ENCODE assay signal across 8 cellular contexts in the genomic region with DNA sequence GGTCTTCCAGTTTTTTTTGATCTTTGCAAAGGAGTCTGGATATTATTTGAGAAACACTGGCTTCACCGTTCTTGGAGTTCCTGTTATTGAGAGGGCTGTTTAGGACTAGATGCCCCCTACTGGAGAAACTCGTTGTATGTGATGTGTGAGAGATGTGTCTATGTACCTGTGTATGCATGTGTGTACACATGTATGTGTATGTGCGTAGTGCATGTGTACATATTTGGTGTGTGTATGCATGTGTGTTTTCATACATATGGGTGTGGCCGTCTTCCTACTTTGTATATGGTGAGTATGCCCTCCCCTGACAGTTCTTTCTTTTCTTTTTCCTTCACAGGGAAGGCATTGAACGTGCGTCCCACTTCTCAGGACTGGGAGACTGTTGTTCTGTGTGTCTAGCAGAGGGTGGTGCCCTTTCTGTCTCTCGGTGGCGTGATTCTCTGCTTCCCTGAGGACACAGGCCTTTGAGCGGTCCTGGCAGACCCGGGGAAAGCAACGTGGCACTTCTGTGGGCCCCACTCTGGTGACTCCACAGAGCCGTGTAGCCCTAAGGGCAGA. TPM values are rescaled to one million over a fixed set of nuclear protein-coding genes. Genes with fewer than 3 reads are reported as not detected.
DNase-seq lines count a peak whose midpoint lies in the region; ATAC-seq and TF ChIP-seq lines count a peak whose summit lies in the region.

No MANE protein-coding gene starts in this region.

- H3K36me3 ChIP-seq in HEK293 (ENCODE audit: control insufficient read depth in 2 of 2, insufficient read depth in 1 of 2, low read length in 2 of 2) (no peaks in the 10 kb centered on the region), adrenal gland (replicated peaks in 1 of 2) (no peaks in the 10 kb centered on the region), right atrium auricular region (no peaks in the 10 kb centered on the region), spleen (no peaks in the 10 kb centered on the region)

- H3K27me3 Mint-ChIP-seq in activated CD4-positive, alpha-beta T cell treated with anti-CD3 and anti-CD28 coated beads for 36 hours: no peaks in the 10 kb centered on the region

- POLR2A ChIA-PET in activated CD4-positive, alpha-beta T cell treated with anti-CD3 and anti-CD28 coated beads for 36 hours (lab: Charles Lee): no interaction called here
- POLR2A ChIA-PET in HEK293 (lab: Yijun Ruan, JAX): no interaction called here

- H3K4me1 Mint-ChIP-seq in activated CD4-positive, alpha-beta T cell treated with anti-CD3 and anti-CD28 coated beads for 36 hours: no peaks in the 10 kb centered on the region

- no peaks in the 10 kb centered on the region for H3K9me3 Mint-ChIP-seq in activated CD4-positive, alpha-beta T cell treated with anti-CD3 and anti-CD28 coated beads for 36 hours (ENCODE audit: low read depth)

- TF ChIP-seq POLR2A in adrenal gland (IDR thresholded peaks at IDR 0.05) (no peak), spleen (IDR thresholded peaks at IDR 0.05) (no peak)

- no peak overlapping the region for H3K27ac Mint-ChIP-seq in activated CD4-positive, alpha-beta T cell treated with anti-CD3 and anti-CD28 coated beads for 36 hours

- H3K9me3 ChIP-seq in HEK293 (ENCODE audit: control insufficient read depth, insufficient read depth, low read depth, low read length): no peaks in the 10 kb centered on the region
- H3K9me3 ChIP-seq in adrenal gland (replicated peaks in 1 of 3): no peaks in the 10 kb centered on the region
- no peaks in the 10 kb centered on the region for H3K9me3 ChIP-seq in right atrium auricular region
- H3K9me3 ChIP-seq in spleen: no peaks in the 10 kb centered on the region

- no peak overlapping the region for H3K4me3 ChIP-seq in HEK293 (ENCODE audit: low read depth, low read length)
- H3K4me3 ChIP-seq in adrenal gland: no peak overlapping the region
- no peak overlapping the region for H3K4me3 ChIP-seq in right atrium auricular region
- H3K4me3 ChIP-seq in spleen: no peak overlapping the region

- no peak overlapping the region for H3K4me3 Mint-ChIP-seq in activated CD4-positive, alpha-beta T cell treated with anti-CD3 and anti-CD28 coated beads for 36 hours

- intact Hi-C loops in activated CD4-positive, alpha-beta T cell treated with anti-CD3 and anti-CD28 coated beads for 36 hours (cut with DNase I, micrococcal nuclease): loop anchor here (1.0 to 10.0 kb wide), 5 partner anchors 31 to 647 kb away; partner anchors contain the start of genes CNNM2 (in 1 of the 2) and CYP17A1 (in 1 of the 2)
- intact Hi-C loops in adrenal gland (cut with DNase I): no loop called here
- intact Hi-C loops in spleen (cut with DNase I; ENCODE audit: low total_unique reads): loop anchor here (2.0 kb wide), 2 partner anchors 59 to 65 kb away; no protein-coding TSS in a partner anchor

- CTCF ChIA-PET in activated CD4-positive, alpha-beta T cell treated with anti-CD3 and anti-CD28 coated beads for 36 hours (lab: Charles Lee): interaction anchor here (1.8 kb wide), 1 partner anchor 64 kb away, joined by 15 read pairs; no protein-coding TSS in a partner anchor
- CTCF ChIA-PET in HEK293 (lab: Yijun Ruan, JAX): interaction anchor here (0.5 to 1.7 kb wide), 9 partner anchors 10 to 529 kb away, joined by 3 to 18 read pairs (median 5); no protein-coding TSS in a partner anchor

- ATAC-seq in activated CD4-positive, alpha-beta T cell treated with anti-CD3 and anti-CD28 coated beads for 36 hours: peak; percentile 69
- no peak for ATAC-seq in HG03039 (IDR thresholded peaks at IDR 0.05; ENCODE audit: unreplicated experiment)

- no peaks in the 10 kb centered on the region for H3K36me3 Mint-ChIP-seq in activated CD4-positive, alpha-beta T cell treated with anti-CD3 and anti-CD28 coated beads for 36 hours (ENCODE audit: low read depth)

- no peaks in the 10 kb centered on the region for H3K27me3 ChIP-seq in adrenal gland
- no peaks in the 10 kb centered on the region for H3K27me3 ChIP-seq in right atrium auricular region
- H3K27me3 ChIP-seq in spleen (replicated peaks in 1 of 7): no peaks in the 10 kb centered on the region

- DNase-seq in activated CD4-positive, alpha-beta T cell treated with anti-CD3 and anti-CD28 coated beads for 36 hours: no peak
- no peak for DNase-seq in activated CD4-positive, alpha-beta T cell treated with anti-CD3 and anti-CD28 coated beads for 48 hours
- DNase-seq in NCI-H460 (ENCODE audit: extremely low read depth, low read depth) (peak; percentile 73), adrenal gland (peak in 3 of 7 donors; percentile 40 to 62 (median 61)), right atrium auricular region (ENCODE audit: low spot score) (no peak), spleen (no peak)

- TF ChIP-seq CTCF in HEK293 (tag by site-specific recombination; IDR thresholded peaks at IDR 0.05) (peak; percentile 46; the same call in 1 of the 2 replicates), adrenal gland (IDR thresholded peaks at IDR 0.05) (peak; percentile 49 to 80 (median 68)), right atrium auricular region (IDR thresholded peaks at IDR 0.05) (peak; percentile 48 to 71), spleen (IDR thresholded peaks at IDR 0.05 in 8 of 11, conservative IDR thresholded peaks at IDR 0.05 in 3 of 11) (peak; percentile 49 to 79 (median 70))

- WGBS in adrenal gland, 4 donors: 45 to 63% (median 58%) methylated on average over 12 of the region's 12 CpGs
- WGBS in spleen, 5 donors: 56 to 62% (median 59%) methylated on average over 12 of the region's 12 CpGs

- H3K27ac ChIP-seq in HEK293 (ENCODE audit: extremely low read depth, low read depth, low read length) (no peak overlapping the region), adrenal gland (no peak overlapping the region), right atrium auricular region (no peak overlapping the region), spleen (no peak overlapping the region)

- no peaks in the 10 kb centered on the region for H3K4me1 ChIP-seq in HEK293 (ENCODE audit: control insufficient read depth, insufficient read depth, low read length)
- peaks cover 4 to 16% of the 10 kb centered on the region in 2 donors for H3K4me1 ChIP-seq in adrenal gland (replicated peaks in 1 of 2)
- no peaks in the 10 kb centered on the region for H3K4me1 ChIP-seq in right atrium auricular region
- peaks cover 0 to 30% (median 21%) of the 10 kb centered on the region in 6 donors for H3K4me1 ChIP-seq in spleen

TF ChIP-seq in HEK293, 187 proteins besides CTCF, POLR2A, EP300 and RAD21 (continues in another document):
- TF ChIP-seq ZNF530 (tag by site-specific recombination; IDR thresholded peaks at IDR 0.05; ENCODE audit: low read depth) (no peak), ZNF211 (tag by site-specific recombination; IDR thresholded peaks at IDR 0.05; ENCODE audit: low read depth) (no peak), ZNF830 (tag by site-specific recombination; IDR thresholded peaks at IDR 0.05; ENCODE audit: low read depth) (no peak), ZBTB21 (tag by site-specific recombination; IDR thresholded peaks at IDR 0.05) (no peak), ZNF112 (tag by site-specific recombination; IDR thresholded peaks at IDR 0.05) (no peak), ZBTB1 (tag by site-specific recombination; IDR thresholded peaks at IDR 0.05) (no peak), FEZF1 (tag by site-specific recombination; IDR thresholded peaks at IDR 0.05) (no peak), KLF17 (tag by site-specific recombination; IDR thresholded peaks at IDR 0.05) (no peak), WT1 (tag by site-specific recombination; IDR thresholded peaks at IDR 0.05) (no peak), ZNF626 (tag by site-specific recombination; IDR thresholded peaks at IDR 0.05) (no peak)

RNA-seq across cellular contexts. Expression of gene CALHM3, which starts 3.0 kb away (rescaled TPM):
- total RNA-seq in activated CD4-positive, alpha-beta T cell treated with anti-CD3 and anti-CD28 coated beads for 36 hours: not detected
- not detected in 2 replicates for total RNA-seq in NCI-H460 (2014; rRNA removed; shearing (Covaris generic))
- not detected in 2 replicates for polyA plus RNA-seq in NCI-H460 (2014; cell fraction: nucleus; rRNA removed)
- total RNA-seq in adrenal gland (not detected), right atrium auricular region (not detected), spleen (not detected)
- polyA plus RNA-seq in adrenal gland (under 1 TPM in 1 of 3 donors, not detected in 2; 0.03 TPM), spleen (under 1 TPM in 1 of 3 donors, not detected in 2; 0.03 TPM)

RNA-seq across cellular contexts. Expression of gene NEURL1, which starts 11.5 kb away (rescaled TPM):
- total RNA-seq in activated CD4-positive, alpha-beta T cell treated with anti-CD3 and anti-CD28 coated beads for 36 hours: 1 to 10 TPM; 2.3 to 2.4 TPM
- total RNA-seq in NCI-H460 (2014; rRNA removed; shearing (Covaris generic)): 0.14 TPM in 1 of 2 replicates, not detected in the other
- 0.03 TPM in 1 of 2 replicates, not detected in the other for polyA plus RNA-seq in NCI-H460 (2014; cell fraction: nucleus; rRNA removed)
- total RNA-seq in adrenal gland: 1 to 10 TPM in 3 of 8 donors, under 1 TPM in 2, not detected in 3; 0.18 to 7.7 (median 3.2) TPM
- polyA plus RNA-seq in adrenal gland: 10 to 100 TPM in 1 of 3 donors, 1 to 10 TPM in 2; 1.0 to 12.5 (median 2.3) TPM
- total RNA-seq in right atrium auricular region: under 1 TPM in 1 of 2 donors, not detected in 1; 0.12 TPM
- 1 to 10 TPM in 6 of 7 donors, under 1 TPM in 1; 0.43 to 3.6 (median 2.4) TPM for total RNA-seq in spleen
- polyA plus RNA-seq in spleen: 1 to 10 TPM in 2 of 3 donors, under 1 TPM in 1; 0.76 to 2.9 (median 1.4) TPM

RNA-seq across cellular contexts. Expression of gene CALHM1, which starts 23.4 kb away (rescaled TPM):
- not detected for total RNA-seq in activated CD4-positive, alpha-beta T cell treated with anti-CD3 and anti-CD28 coated beads for 36 hours
- not detected in 2 replicates for total RNA-seq in NCI-H460 (2014; rRNA removed; shearing (Covaris generic))
- not detected in 2 replicates for polyA plus RNA-seq in NCI-H460 (2014; cell fraction: nucleus; rRNA removed)
- total RNA-seq in adrenal gland (not detected), right atrium auricular region (not detected), spleen (under 1 TPM in 1 of 7 donors, not detected in 6; 0.52 TPM)
- polyA plus RNA-seq in adrenal gland (not detected), spleen (under 1 TPM in 2 of 3 donors, not detected in 1; 0.04 to 0.10 TPM)

RNA-seq across cellular contexts. Expression of gene CALHM2, which starts 29.9 kb away (rescaled TPM):
- 10 to 100 TPM; 10.1 to 12.0 TPM for total RNA-seq in activated CD4-positive, alpha-beta T cell treated with anti-CD3 and anti-CD28 coated beads for 36 hours
- 16.6 and 18.1 TPM in 2 replicates for total RNA-seq in NCI-H460 (2014; rRNA removed; shearing (Covaris generic))
- polyA plus RNA-seq in NCI-H460 (2014; cell fraction: nucleus; rRNA removed): 29.7 and 30.9 TPM in 2 replicates
- total RNA-seq in adrenal gland (10 to 100 TPM; 16.6 to 56.8 (median 40.8) TPM), right atrium auricular region (10 to 100 TPM; 23.8 to 57.7 TPM), spleen (10 to 100 TPM; 36.8 to 91.6 (median 68.6) TPM)
- polyA plus RNA-seq in adrenal gland (10 to 100 TPM in 2 of 3 donors, 1 to 10 TPM in 1; 9.6 to 33.1 (median 25.3) TPM), spleen (10 to 100 TPM; 12.6 to 40.4 (median 23.3) TPM)

Comparison
In these comparisons a context has a peak if more than half of its experiments do, and no peak if none do; other contexts are left out.
1. intact Hi-C loops: an anchor here in activated CD4-positive, alpha-beta T cell treated with anti-CD3 and anti-CD28 coated beads for 36 hours (1.0 to 10.0 kb wide) and spleen (2.0 kb wide); none called in adrenal gland.